ENCODE assay signal across 1 cellular context in genomic region chr2:128408349-128409305, GRCh38.
TF ChIP-seq lines count a peak whose summit lies in the region.

No MANE protein-coding gene starts in this region.

TF ChIP-seq in GM23338, 12 proteins besides CTCF, POLR2A, EP300 and RAD21 (continued from another document):
- TF ChIP-seq ZNF462 (CRISPR knock-in tag; IDR thresholded peaks at IDR 0.05) (no peak), EZH2phosphoT487 (IDR thresholded peaks at IDR 0.05; ENCODE audit: unreplicated experiment) (no peak)
